In genomic region chr11:125165664-125166346, GRCh38 we compare ENCODE assay signal across 9 cellular contexts. TPM values are rescaled to one million over a fixed set of nuclear protein-coding genes. Genes with fewer than 3 reads are reported as not detected.
DNase-seq lines count a peak whose midpoint lies in the region; ATAC-seq and TF ChIP-seq lines count a peak whose summit lies in the region.
"Had no signal": no experiment of that assay in that cellular context is flagged by ENCODE, and none has a peak within 500 bp of the region (broad histone marks: within the 10 kb centered on the region; RNA-seq: fewer than 3 reads in every experiment).

No MANE protein-coding gene starts in this region.

- 3 to 4% methylated on average over 41 to 45 of the region's 46 CpGs for WGBS in upper lobe of left lung, 2 donors

- peaks cover 98% of the 10 kb centered on the region for H3K27me3 Mint-ChIP-seq in Calu3 (ENCODE audit: unreplicated experiment)

- intact Hi-C loops in Calu3 (cut with micrococcal nuclease; ENCODE audit: unreplicated experiment) = loop anchor here (5.0 kb wide), 1 partner anchor 231 kb away; no protein-coding TSS in a partner anchor

- H3K4me3 ChIP-seq in upper lobe of left lung = peak overlapping the region; percentile 48 to 61 (median 56)
- H3K4me3 ChIP-seq: K562 had no signal

- no peak overlapping the region for H3K27ac Mint-ChIP-seq in Calu3 (ENCODE audit: unreplicated experiment)

- H3K27me3 ChIP-seq in upper lobe of left lung = peaks cover 0 to 24% (median 15%) of the 10 kb centered on the region in 4 donors

- CTCF ChIA-PET in Calu3 (lab: Charles Lee) = no interaction called here

- H3K27ac ChIP-seq in caudate nucleus (ENCODE audit: low read depth, low read length) (peak overlapping the region; percentile 27), upper lobe of left lung (peak overlapping the region; percentile 80 to 88 (median 86))

- no peaks in the 10 kb centered on the region for H3K36me3 ChIP-seq in upper lobe of left lung

- H3K4me3 Mint-ChIP-seq in Calu3 (ENCODE audit: low read depth, unreplicated experiment) = peak overlapping the region; percentile 78

- H3K9me3 Mint-ChIP-seq in Calu3 (ENCODE audit: low read depth, unreplicated experiment) = no peaks in the 10 kb centered on the region

- H3K36me3 Mint-ChIP-seq in Calu3 (ENCODE audit: insufficient read depth, unreplicated experiment) = peaks cover 5% of the 10 kb centered on the region

- ATAC-seq in upper lobe of left lung (ENCODE audit: low FRiP score in 2 of 2) = peak in 1 of 2 donors; percentile 34
- ATAC-seq in GM18907 (IDR thresholded peaks at IDR 0.05; ENCODE audit: unreplicated experiment) = no peak
- no peak for ATAC-seq in GM21528 (IDR thresholded peaks at IDR 0.05; ENCODE audit: low FRiP score, unreplicated experiment)
- ATAC-seq: K562 had no signal

- peaks cover 18 to 29% (median 24%) of the 10 kb centered on the region in 4 donors for H3K4me1 ChIP-seq in upper lobe of left lung

- no peak for TF ChIP-seq POLR2A in upper lobe of left lung (IDR thresholded peaks at IDR 0.05)

- H3K9me3 ChIP-seq in upper lobe of left lung = no peaks in the 10 kb centered on the region

- TF ChIP-seq CTCF in Calu3 (IDR thresholded peaks at IDR 0.05; ENCODE audit: unreplicated experiment) = no peak
- no peak for TF ChIP-seq CTCF in upper lobe of left lung (IDR thresholded peaks at IDR 0.05)

- TF ChIP-seq EP300 in upper lobe of left lung (IDR thresholded peaks at IDR 0.05) = no peak

- BruUV-seq in Calu3 (replicated peaks; lab: Mats Ljungman, UMichigan) = no TSS peak

- no peaks in the 10 kb centered on the region for H3K4me1 Mint-ChIP-seq in Calu3 (ENCODE audit: low read depth, unreplicated experiment)

- DNase-seq in Calu3 (no peak), HuH-7.5 (ENCODE audit: low spot score) (peak; percentile 24), caudate nucleus (lab: John Stamatoyannopoulos, UW) (peak in 6 of 61 donors; percentile 17 to 65 (median 42)), medulla oblongata (ENCODE audit: extremely low spot score) (peak; percentile 32), upper lobe of left lung (no peak)
- no peak for DNase-seq in activated CD4-positive, alpha-beta T cell treated with anti-CD3 and anti-CD28 coated beads for 1 hour

RNA-seq across cellular contexts. Expression of gene PKNOX2, which starts 1.3 kb away (rescaled TPM):
- not detected in 2 replicates for total RNA-seq in Calu3 (2022)
- total RNA-seq in upper lobe of left lung = 10 to 100 TPM in 2 of 6 donors, 1 to 10 TPM in 4; 2.9 to 15.5 (median 8.4) TPM
- total RNA-seq: K562 had no signal

RNA-seq across cellular contexts. Expression of gene TMEM218, which starts 54.4 kb away (rescaled TPM):
- total RNA-seq in Calu3 (2022) (10.0 and 14.5 TPM in 2 replicates), upper lobe of left lung (10 to 100 TPM; 11.1 to 25.1 (median 17.3) TPM)

Comparison
In these comparisons a context has a peak if more than half of its experiments do, and no peak if none do; other contexts are left out.
1. DNase-seq: peak in HuH-7.5 (single experiment) and medulla oblongata (single experiment); none in Calu3 (single experiment), upper lobe of left lung (0 of 2) and activated CD4-positive, alpha-beta T cell treated with anti-CD3 and anti-CD28 coated beads for 1 hour (single experiment).